ENCODE assay signal across 13 cellular contexts in the genomic region with DNA sequence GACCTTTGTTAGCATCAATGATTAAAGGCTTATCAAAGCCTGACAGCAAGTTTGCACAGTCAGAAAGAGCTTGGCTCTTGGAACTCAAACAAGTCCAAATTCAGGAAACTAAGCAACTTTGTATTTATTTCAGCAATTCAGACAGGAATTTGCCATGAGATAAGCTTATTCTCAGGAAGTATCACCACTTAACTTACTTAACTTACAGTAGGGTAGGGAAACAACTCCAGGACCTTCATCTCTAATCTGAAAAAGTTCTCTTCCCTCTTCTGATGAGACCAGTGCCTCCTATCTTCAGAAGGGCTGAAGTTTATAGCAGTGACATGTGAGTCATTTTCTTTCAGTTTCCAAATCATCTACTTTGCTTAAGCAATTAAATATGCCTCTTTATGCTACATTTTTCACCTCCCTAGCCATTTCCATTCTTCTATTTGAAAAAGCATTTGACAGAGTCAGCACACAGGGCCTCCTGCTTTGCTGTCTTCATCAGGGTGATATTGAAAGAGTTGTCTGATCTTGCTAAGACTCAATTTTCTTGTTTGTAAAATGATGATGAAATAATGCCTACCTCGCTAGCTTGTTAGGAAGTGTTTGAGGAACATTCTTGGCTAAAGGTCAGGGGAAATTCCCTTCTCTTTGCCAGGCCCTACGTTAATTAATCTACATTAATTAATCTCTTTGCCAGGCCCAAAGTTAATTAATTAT.
A peak's percentile ranks its signal among the peaks of the same experiment; 100 is the strongest.
DNase-seq lines count a peak whose midpoint lies in the region; ATAC-seq, FAIRE-seq and TF ChIP-seq lines count a peak whose summit lies in the region.
"Had no signal": no experiment of that assay in that cellular context is flagged by ENCODE, and none has a peak within 500 bp of the region (broad histone marks: within the 10 kb centered on the region; RNA-seq: fewer than 3 reads in every experiment).

No MANE protein-coding gene starts in this region.

- H3K36me3 ChIP-seq in bronchial epithelial cell (ENCODE audit: control insufficient read depth, insufficient read depth, low read length): no peaks in the 10 kb centered on the region
- no peaks in the 10 kb centered on the region for H3K36me3 ChIP-seq in H7 (replicated peaks; ENCODE audit: control insufficient read depth, insufficient read depth, low read length)
- H3K36me3 ChIP-seq: thoracic aorta had no signal

- H3K4me3 ChIP-seq in bronchial epithelial cell (ENCODE audit: low read depth, low read length) (no peak overlapping the region), H7 (ENCODE audit: insufficient read depth, low read depth, low read length) (no peak overlapping the region)
- H3K4me3 ChIP-seq: thoracic aorta had no signal

- ATAC-seq in HG02798 (IDR thresholded peaks at IDR 0.05; ENCODE audit: poor library complexity, unreplicated experiment) (peak; percentile 39), left lobe of liver (peak; percentile 80), HG03354 (IDR thresholded peaks at IDR 0.05; ENCODE audit: poor library complexity, severe bottlenecking, unreplicated experiment) (no peak), HG03097 (IDR thresholded peaks at IDR 0.05; ENCODE audit: low FRiP score, unreplicated experiment) (no peak)

- H3K27me3 ChIP-seq in bronchial epithelial cell (ENCODE audit: control insufficient read depth, insufficient read depth, low read length): no peaks in the 10 kb centered on the region
- H3K27me3 ChIP-seq in H7 (ENCODE audit: control insufficient read depth, insufficient read depth, low read length): no peaks in the 10 kb centered on the region

- FAIRE-seq in bronchial epithelial cell (lab: Jason Lieb, UNC): no peak
- FAIRE-seq: frontal cortex had no signal

- peak; percentile 38 for TF ChIP-seq CTCF in bronchial epithelial cell (IDR thresholded peaks at IDR 0.05; ENCODE audit: insufficient read depth, low read length, severe bottlenecking)

- DNase-seq in AG08396 (ENCODE audit: low spot score): peak; percentile 26
- DNase-seq in bronchial epithelial cell (ENCODE audit: low read depth): peak; percentile 86
- no peak for DNase-seq in left lobe of liver (ENCODE audit: low spot score)
- no peak for DNase-seq in superior temporal gyrus (ENCODE audit: extremely low spot score)
- DNase-seq in H7: no peak
- DNase-seq: activated naive CD4-positive, alpha-beta T cell; NCI-H1436; stimulated activated CD4-positive, alpha-beta T cell treated with anti-CD3 and anti-CD28 coated beads, Interleukin-2, amount 100 ng/mL, for 24 hours had no signal

Comparison
In these comparisons a context has a peak if more than half of its experiments do, and no peak if none do; other contexts are left out.
1. DNase-seq: peak in AG08396 (single experiment) and bronchial epithelial cell (single experiment); none in left lobe of liver (single experiment), superior temporal gyrus (single experiment) and H7 (single experiment).
2. ATAC-seq: peak in HG02798 (single experiment) and left lobe of liver (single experiment); none in HG03354 (single experiment) and HG03097 (single experiment).